31 cellular contexts compared by ENCODE assay signal in the genomic region with DNA sequence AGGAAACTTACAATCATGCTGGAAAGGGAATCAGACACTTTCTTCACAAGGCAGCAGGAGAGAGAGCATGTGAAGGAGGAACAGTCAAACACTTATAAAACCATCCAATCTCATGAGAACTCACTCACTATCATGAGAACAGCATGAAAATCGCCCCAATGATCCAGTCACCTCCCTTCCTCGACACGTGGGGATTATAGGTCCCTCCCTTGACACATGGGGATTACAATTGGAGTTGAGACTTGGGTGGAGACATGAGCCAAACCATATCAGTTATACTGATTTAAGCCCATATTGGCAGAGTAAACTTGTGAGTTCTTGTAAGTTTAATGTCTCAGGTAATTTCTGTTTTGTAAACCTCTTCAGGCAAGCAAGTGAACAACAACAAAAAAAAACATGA.
DNase-seq lines count a peak whose midpoint lies in the region; ATAC-seq and TF ChIP-seq lines count a peak whose summit lies in the region.
"Had no signal": no experiment of that assay in that cellular context is flagged by ENCODE, and none has a peak within 500 bp of the region (broad histone marks: within the 10 kb centered on the region; RNA-seq: fewer than 3 reads in every experiment).

No MANE protein-coding gene starts in this region.

- POLR2A ChIA-PET in activated CD4-positive, alpha-beta T cell treated with anti-CD3 and anti-CD28 coated beads for 36 hours (lab: Charles Lee), result no interaction called here
- POLR2A ChIA-PET in naive thymus-derived CD8-positive, alpha-beta T cell (lab: Charles Lee), result no interaction called here

- H3K27ac Mint-ChIP-seq in activated CD4-positive, alpha-beta T cell treated with anti-CD3 and anti-CD28 coated beads for 36 hours, result peak overlapping the region; percentile 48
- H3K27ac Mint-ChIP-seq in Calu3 (ENCODE audit: unreplicated experiment), result peak overlapping the region; percentile 41
- peak overlapping the region; percentile 36 for H3K27ac Mint-ChIP-seq in activated T-helper 1 cell treated with anti-CD3 and anti-CD28 coated beads, Interleukin-12 subunit alpha, Interleukin-12 subunit beta, Interleukin-2, Interleukin-4 antibody, amounts not matched to agents 30 ng/mL and 10 ng/mL and 1 ng/mL, durations not matched to agents 14 hours and 24 hours and 36 hours
- peak overlapping the region in 6 of 10 donors; percentile 3 to 52 (median 44) for H3K27ac Mint-ChIP-seq in naive thymus-derived CD8-positive, alpha-beta T cell
- H3K27ac Mint-ChIP-seq: activated CD4-positive, alpha-beta memory T cell treated with anti-CD3 and anti-CD28 coated beads, Interleukin-2, amount 10 ng/mL, durations not matched to agents 7 days and 5 days; activated naive CD8-positive, alpha-beta T cell treated with anti-CD3 and anti-CD28 coated beads, Interleukin-2, amount 10 ng/mL, durations not matched to agents 7 days and 5 days; nephron; stimulated activated naive B cell treated with anti-CD40 and anti-IgM and Interleukin-4, amounts not matched to agents 10 μg/mL and 1 μg/mL and 100 μg/mL, for 72 hours; type B pancreatic cell had no signal

- no peak overlapping the region for H3K27ac ChIP-seq in body of pancreas
- H3K27ac ChIP-seq: ascending aorta, C4-2B, SK-N-MC had no signal

- no peak for TF ChIP-seq POLR2A in body of pancreas (IDR thresholded peaks at IDR 0.05)

- CTCF ChIA-PET in activated CD4-positive, alpha-beta T cell treated with anti-CD3 and anti-CD28 coated beads for 36 hours (lab: Charles Lee), result no interaction called here
- CTCF ChIA-PET in Calu3 (lab: Charles Lee), result no interaction called here

- no TSS peak for BruUV-seq in Calu3 (replicated peaks; lab: Mats Ljungman, UMichigan)

- no peak overlapping the region for H3K4me3 Mint-ChIP-seq in activated CD4-positive, alpha-beta T cell treated with anti-CD3 and anti-CD28 coated beads for 36 hours
- H3K4me3 Mint-ChIP-seq in Calu3 (ENCODE audit: low read depth, unreplicated experiment), result no peak overlapping the region
- H3K4me3 Mint-ChIP-seq in activated T-helper 1 cell treated with anti-CD3 and anti-CD28 coated beads, Interleukin-12 subunit alpha, Interleukin-12 subunit beta, Interleukin-2, Interleukin-4 antibody, amounts not matched to agents 30 ng/mL and 10 ng/mL and 1 ng/mL, durations not matched to agents 14 hours and 24 hours and 36 hours, result no peak overlapping the region
- H3K4me3 Mint-ChIP-seq in naive thymus-derived CD8-positive, alpha-beta T cell, result no peak overlapping the region
- H3K4me3 Mint-ChIP-seq: activated CD4-positive, alpha-beta memory T cell treated with anti-CD3 and anti-CD28 coated beads, Interleukin-2, amount 10 ng/mL, durations not matched to agents 7 days and 5 days; activated naive CD8-positive, alpha-beta T cell treated with anti-CD3 and anti-CD28 coated beads, Interleukin-2, amount 10 ng/mL, durations not matched to agents 7 days and 5 days; nephron; stimulated activated naive B cell treated with anti-CD40 and anti-IgM and Interleukin-4, amounts not matched to agents 10 μg/mL and 1 μg/mL and 100 μg/mL, for 72 hours; type B pancreatic cell had no signal

- peaks cover 22% of the 10 kb centered on the region for H3K4me1 Mint-ChIP-seq in activated CD4-positive, alpha-beta T cell treated with anti-CD3 and anti-CD28 coated beads for 36 hours
- peaks cover 35% of the 10 kb centered on the region for H3K4me1 Mint-ChIP-seq in Calu3 (ENCODE audit: low read depth, unreplicated experiment)
- peaks cover 13% of the 10 kb centered on the region for H3K4me1 Mint-ChIP-seq in activated T-helper 1 cell treated with anti-CD3 and anti-CD28 coated beads, Interleukin-12 subunit alpha, Interleukin-12 subunit beta, Interleukin-2, Interleukin-4 antibody, amounts not matched to agents 30 ng/mL and 10 ng/mL and 1 ng/mL, durations not matched to agents 14 hours and 24 hours and 36 hours (ENCODE audit: low read depth)
- H3K4me1 Mint-ChIP-seq in naive thymus-derived CD8-positive, alpha-beta T cell, result peaks cover 8 to 13% (median 10%) of the 10 kb centered on the region in 4 donors
- H3K4me1 Mint-ChIP-seq: nephron had no signal

- intact Hi-C loops in activated CD4-positive, alpha-beta T cell treated with anti-CD3 and anti-CD28 coated beads for 36 hours (cut with DNase I, micrococcal nuclease), result no loop called here
- intact Hi-C loops in Calu3 (cut with micrococcal nuclease; ENCODE audit: unreplicated experiment) (no loop called here), body of pancreas (cut with DNase I) (no loop called here)
- intact Hi-C loops in activated T-helper 1 cell treated with anti-CD3 and anti-CD28 coated beads, Interleukin-12 subunit alpha, Interleukin-12 subunit beta, Interleukin-2, Interleukin-4 antibody, amounts not matched to agents 30 ng/mL and 10 ng/mL and 1 ng/mL, durations not matched to agents 14 hours and 24 hours and 36 hours (cut with micrococcal nuclease), result loop anchor here (10.0 kb wide), 1 partner anchor 392 kb away; no protein-coding TSS in a partner anchor

- ATAC-seq in activated CD4-positive, alpha-beta T cell treated with anti-CD3 and anti-CD28 coated beads for 36 hours, result no peak
- ATAC-seq in naive thymus-derived CD8-positive, alpha-beta T cell, result no peak
- ATAC-seq in HG02885 (IDR thresholded peaks at IDR 0.05; ENCODE audit: poor library complexity, unreplicated experiment) (no peak), body of pancreas (no peak)
- ATAC-seq: esophagus mucosa; stimulated activated naive B cell treated with anti-CD40 and anti-IgM and Interleukin-4, amounts not matched to agents 10 μg/mL and 1 μg/mL and 100 μg/mL, for 72 hours had no signal

- H3K27me3 ChIP-seq in body of pancreas, result no peaks in the 10 kb centered on the region
- H3K27me3 ChIP-seq: ascending aorta had no signal

- no peaks in the 10 kb centered on the region for H3K4me1 ChIP-seq in body of pancreas
- H3K4me1 ChIP-seq: ascending aorta had no signal

- no peak overlapping the region for H3K4me3 ChIP-seq in body of pancreas
- H3K4me3 ChIP-seq: ascending aorta, SK-N-MC had no signal

- no peaks in the 10 kb centered on the region for H3K9me3 ChIP-seq in body of pancreas
- H3K9me3 ChIP-seq: ascending aorta had no signal

- no peak for DNase-seq in activated CD4-positive, alpha-beta T cell treated with anti-CD3 and anti-CD28 coated beads for 36 hours
- DNase-seq in activated CD4-positive, alpha-beta T cell treated with anti-CD3 and anti-CD28 coated beads for 48 hours, result no peak
- no peak for DNase-seq in Calu3
- no peak for DNase-seq in activated T-helper 1 cell treated with anti-CD3 and anti-CD28 coated beads, Interleukin-12 subunit alpha, Interleukin-12 subunit beta, Interleukin-2, Interleukin-4 antibody, amounts not matched to agents 30 ng/mL and 10 ng/mL and 1 ng/mL, durations not matched to agents 14 hours and 24 hours and 36 hours (ENCODE audit: low spot score)
- no peak for DNase-seq in naive thymus-derived CD8-positive, alpha-beta T cell
- DNase-seq in effector CD4-positive, alpha-beta T cell, result no peak
- DNase-seq in body of pancreas, result no peak
- DNase-seq: 8988T; activated CD4-positive, alpha-beta memory T cell treated with anti-CD3 and anti-CD28 coated beads, Interleukin-2, amount 10 ng/mL, durations not matched to agents 7 days and 5 days; activated CD4-positive, CD25-positive, alpha-beta regulatory T cell; activated naive CD8-positive, alpha-beta T cell treated with anti-CD3 and anti-CD28 coated beads, Interleukin-2, amount 10 ng/mL, durations not matched to agents 7 days and 5 days; cortex of kidney; foreskin fibroblast; head of caudate nucleus; KBM-7; kidney; midbrain; NCI-H1105; NCI-H187; NCI-H446 treated with DMSO at 0.1 percent for 48 hours; NCI-H774; RPMI8226; stimulated activated naive B cell treated with anti-CD40 and anti-IgM and Interleukin-4, amounts not matched to agents 10 μg/mL and 1 μg/mL and 100 μg/mL, for 72 hours; T-helper 1 cell had no signal

- H3K27me3 Mint-ChIP-seq in activated CD4-positive, alpha-beta T cell treated with anti-CD3 and anti-CD28 coated beads for 36 hours, result no peaks in the 10 kb centered on the region
- H3K27me3 Mint-ChIP-seq in Calu3 (ENCODE audit: unreplicated experiment), result no peaks in the 10 kb centered on the region
- no peaks in the 10 kb centered on the region for H3K27me3 Mint-ChIP-seq in activated T-helper 1 cell treated with anti-CD3 and anti-CD28 coated beads, Interleukin-12 subunit alpha, Interleukin-12 subunit beta, Interleukin-2, Interleukin-4 antibody, amounts not matched to agents 30 ng/mL and 10 ng/mL and 1 ng/mL, durations not matched to agents 14 hours and 24 hours and 36 hours (ENCODE audit: insufficient read depth)
- no peaks in the 10 kb centered on the region for H3K27me3 Mint-ChIP-seq in naive thymus-derived CD8-positive, alpha-beta T cell
- H3K27me3 Mint-ChIP-seq: activated CD4-positive, alpha-beta memory T cell treated with anti-CD3 and anti-CD28 coated beads, Interleukin-2, amount 10 ng/mL, durations not matched to agents 7 days and 5 days; activated naive CD8-positive, alpha-beta T cell treated with anti-CD3 and anti-CD28 coated beads, Interleukin-2, amount 10 ng/mL, durations not matched to agents 7 days and 5 days; stimulated activated naive B cell treated with anti-CD40 and anti-IgM and Interleukin-4, amounts not matched to agents 10 μg/mL and 1 μg/mL and 100 μg/mL, for 72 hours; type B pancreatic cell had no signal

- peaks cover 18% of the 10 kb centered on the region for H3K36me3 Mint-ChIP-seq in activated CD4-positive, alpha-beta T cell treated with anti-CD3 and anti-CD28 coated beads for 36 hours (ENCODE audit: low read depth)
- H3K36me3 Mint-ChIP-seq in Calu3 (ENCODE audit: insufficient read depth, unreplicated experiment), result peaks cover 58% of the 10 kb centered on the region
- peaks cover 32% of the 10 kb centered on the region for H3K36me3 Mint-ChIP-seq in activated T-helper 1 cell treated with anti-CD3 and anti-CD28 coated beads, Interleukin-12 subunit alpha, Interleukin-12 subunit beta, Interleukin-2, Interleukin-4 antibody, amounts not matched to agents 30 ng/mL and 10 ng/mL and 1 ng/mL, durations not matched to agents 14 hours and 24 hours and 36 hours (ENCODE audit: low read depth)
- peaks cover 0 to 76% (median 19%) of the 10 kb centered on the region in 3 donors for H3K36me3 Mint-ChIP-seq in naive thymus-derived CD8-positive, alpha-beta T cell

- TF ChIP-seq CTCF in Calu3 (IDR thresholded peaks at IDR 0.05; ENCODE audit: unreplicated experiment) (no peak), body of pancreas (IDR thresholded peaks at IDR 0.05) (no peak)

- peaks cover 0 to 10% of the 10 kb centered on the region in 2 donors for H3K36me3 ChIP-seq in body of pancreas (replicated peaks in 1 of 2; ENCODE audit: insufficient read depth in 1 of 2, low read depth in 2 of 2)

- 74 to 80% methylated on average over 3 of the region's 3 CpGs for WGBS in body of pancreas, 2 donors

- H3K9me3 Mint-ChIP-seq in activated CD4-positive, alpha-beta T cell treated with anti-CD3 and anti-CD28 coated beads for 36 hours (ENCODE audit: low read depth), result no peaks in the 10 kb centered on the region
- H3K9me3 Mint-ChIP-seq in Calu3 (ENCODE audit: low read depth, unreplicated experiment), result no peaks in the 10 kb centered on the region
- H3K9me3 Mint-ChIP-seq in activated T-helper 1 cell treated with anti-CD3 and anti-CD28 coated beads, Interleukin-12 subunit alpha, Interleukin-12 subunit beta, Interleukin-2, Interleukin-4 antibody, amounts not matched to agents 30 ng/mL and 10 ng/mL and 1 ng/mL, durations not matched to agents 14 hours and 24 hours and 36 hours, result no peaks in the 10 kb centered on the region
- H3K9me3 Mint-ChIP-seq in naive thymus-derived CD8-positive, alpha-beta T cell, result no peaks in the 10 kb centered on the region
- H3K9me3 Mint-ChIP-seq: activated CD4-positive, alpha-beta memory T cell treated with anti-CD3 and anti-CD28 coated beads, Interleukin-2, amount 10 ng/mL, durations not matched to agents 7 days and 5 days; activated naive CD8-positive, alpha-beta T cell treated with anti-CD3 and anti-CD28 coated beads, Interleukin-2, amount 10 ng/mL, durations not matched to agents 7 days and 5 days; nephron; stimulated activated naive B cell treated with anti-CD40 and anti-IgM and Interleukin-4, amounts not matched to agents 10 μg/mL and 1 μg/mL and 100 μg/mL, for 72 hours; type B pancreatic cell had no signal
